In the genomic region with DNA sequence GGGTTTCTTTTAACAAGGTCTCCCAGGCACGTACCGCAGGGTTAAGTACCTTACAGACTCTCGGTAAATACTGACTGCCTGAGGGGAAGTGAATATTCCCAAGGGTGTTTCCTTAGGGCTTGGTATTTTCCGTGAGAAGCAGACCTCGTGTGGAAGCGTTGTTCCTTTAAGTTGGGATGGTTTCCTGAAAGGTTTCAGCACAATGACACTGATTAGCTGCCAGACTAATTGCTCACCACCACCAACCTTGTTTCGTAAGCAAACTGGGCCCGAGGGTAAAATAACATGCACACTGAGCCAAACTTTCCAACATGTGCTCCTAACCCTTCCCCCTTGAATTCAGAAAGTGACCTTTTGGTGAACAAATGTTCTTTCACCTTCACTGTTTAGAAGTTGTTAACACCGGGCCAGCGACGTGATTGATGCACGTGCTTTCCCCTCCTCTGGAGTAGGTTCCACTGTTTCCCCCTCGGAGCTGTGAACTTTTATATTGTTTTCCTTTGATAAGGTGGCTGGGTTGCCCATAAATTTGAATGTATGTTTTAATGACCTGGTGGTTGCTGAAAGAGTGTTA, we compare ENCODE assay signal across 10 cellular contexts.
DNase-seq lines count a peak whose midpoint lies in the region; ATAC-seq and TF ChIP-seq lines count a peak whose summit lies in the region.
"Had no signal": no experiment of that assay in that cellular context is flagged by ENCODE, and none has a peak within 500 bp of the region (broad histone marks: within the 10 kb centered on the region; RNA-seq: fewer than 3 reads in every experiment).

No MANE protein-coding gene starts in this region.

- no peak overlapping the region for H2AFZ ChIP-seq in fibroblast of lung (ENCODE audit: low read length)

- H3K79me2 ChIP-seq in fibroblast of lung (ENCODE audit: control insufficient read depth, insufficient read depth, low read length), result no peaks in the 10 kb centered on the region

- H3K27ac ChIP-seq in RWPE1 (peak overlapping the region; percentile 63), fibroblast of lung (ENCODE audit: insufficient read depth, low read length) (no peak overlapping the region)
- H3K27ac ChIP-seq: pancreas had no signal

- CTCF ChIA-PET in RWPE1 (lab: Yijun Ruan, JAX), result interaction anchor here (1.3 kb wide), 1 partner anchor 15 kb away, joined by 5 read pairs; no protein-coding TSS in a partner anchor

- no peaks in the 10 kb centered on the region for H3K27me3 ChIP-seq in fibroblast of lung (ENCODE audit: control insufficient read depth, insufficient read depth, low read length)
- H3K27me3 ChIP-seq: pancreas had no signal

- H3K9ac ChIP-seq in fibroblast of lung (ENCODE audit: insufficient read depth, low read length), result no peak overlapping the region

- H4K20me1 ChIP-seq in fibroblast of lung (ENCODE audit: control insufficient read depth, extremely low read depth, insufficient read depth, low read length), result no peaks in the 10 kb centered on the region

- POLR2A ChIA-PET in RWPE1 (lab: Yijun Ruan, JAX; ENCODE audit: low non-redundant PET), result no interaction called here

- no peaks in the 10 kb centered on the region for H3K9me3 ChIP-seq in fibroblast of lung (ENCODE audit: control insufficient read depth, insufficient read depth, low read depth, low read length)
- H3K9me3 ChIP-seq: pancreas had no signal

- no peak overlapping the region for H3K4me2 ChIP-seq in fibroblast of lung (ENCODE audit: extremely low read depth, insufficient read depth, low read length)

- no peak for ATAC-seq in HG03442 (IDR thresholded peaks at IDR 0.05; ENCODE audit: unreplicated experiment)
- ATAC-seq in HG03354 (IDR thresholded peaks at IDR 0.05; ENCODE audit: poor library complexity, severe bottlenecking, unreplicated experiment), result no peak
- ATAC-seq: stimulated activated naive B cell treated with anti-CD40 and anti-IgM and Interleukin-4, amounts not matched to agents 10 μg/mL and 1 μg/mL and 100 μg/mL, for 72 hours had no signal

- TF ChIP-seq CTCF in RWPE1 (conservative IDR thresholded peaks at IDR 0.05; ENCODE audit: low read depth) (no peak), fibroblast of lung (conservative IDR thresholded peaks at IDR 0.05 in 1 of 2, IDR thresholded peaks at IDR 0.05 in 1 of 2; ENCODE audit: low read depth in 1 of 2, low read length in 2 of 2) (no peak), retinal pigment epithelial cell (conservative IDR thresholded peaks at IDR 0.05; ENCODE audit: low read depth, low read length) (no peak)

- H3K4me1 ChIP-seq in fibroblast of lung (ENCODE audit: control insufficient read depth, extremely low read depth, insufficient read depth, low read length), result peaks cover 6% of the 10 kb centered on the region
- H3K4me1 ChIP-seq: pancreas had no signal

- peak; percentile 57 for DNase-seq in GM04504 (ENCODE audit: low read depth)
- peak; percentile 95 for DNase-seq in RWPE1 (ENCODE audit: low spot score)
- DNase-seq in fibroblast of lung (ENCODE audit: low read depth in 2 of 2), result peak; percentile 93 to 96
- DNase-seq in retinal pigment epithelial cell (ENCODE audit: low read depth), result peak; percentile 63
- no peak for DNase-seq in HuH-7 (ENCODE audit: low spot score)
- no peak for DNase-seq in anterior cingulate cortex (lab: John Stamatoyannopoulos, UW)
- DNase-seq: pancreas; stimulated activated naive B cell treated with anti-CD40 and anti-IgM and Interleukin-4, amounts not matched to agents 10 μg/mL and 1 μg/mL and 100 μg/mL, for 72 hours had no signal

- no peaks in the 10 kb centered on the region for H3K36me3 ChIP-seq in fibroblast of lung (ENCODE audit: control insufficient read depth, insufficient read depth, low read length)
- H3K36me3 ChIP-seq: pancreas had no signal

- peak overlapping the region in 1 of 4 experiments; percentile 19 for H3K4me3 ChIP-seq in fibroblast of lung (replicated peaks in 1 of 4; ENCODE audit: control extremely low read depth in 1 of 4, insufficient read depth in 1 of 4, low read depth in 3 of 4, low read length in 4 of 4)
- H3K4me3 ChIP-seq in retinal pigment epithelial cell (ENCODE audit: low read length), result no peak overlapping the region
- H3K4me3 ChIP-seq: pancreas had no signal

Comparison
In these comparisons a context has a peak if more than half of its experiments do, and no peak if none do; other contexts are left out.
1. DNase-seq: peak in GM04504 (single experiment), RWPE1 (single experiment), fibroblast of lung (2 of 2) and retinal pigment epithelial cell (single experiment); none in HuH-7 (single experiment) and anterior cingulate cortex (0 of 58).